ENCODE assay signal across 11 cellular contexts in genomic region chr2:618005-618404, GRCh38.
"Had no signal": no experiment of that assay in that cellular context is flagged by ENCODE, and none has a peak within 500 bp of the region (broad histone marks: within the 10 kb centered on the region; RNA-seq: fewer than 3 reads in every experiment).

No MANE protein-coding gene starts in this region.

- H3K4me3 Mint-ChIP-seq: GM23338, H9, HFFc6 had no signal

- H3K36me3 ChIP-seq: HAP-1 had no signal

- H2AFZ ChIP-seq: GM23248, GM23338 had no signal

- H3K9me3 ChIP-seq: HAP-1 had no signal

- FAIRE-seq: H1, H54 had no signal

- H3K4me1 ChIP-seq: HAP-1 had no signal

- H3K4me1 Mint-ChIP-seq: GM23338, H9 had no signal

- H3K4me2 ChIP-seq: GM23338 had no signal

- H3K4me3 ChIP-seq: GM23248, GM23338, HAP-1 had no signal

- ATAC-seq: GM23338, HCT116 had no signal

- H3K9ac ChIP-seq: GM23248 had no signal

- H3K27ac Mint-ChIP-seq: GM23338, H9, HFFc6 had no signal

- H3K27ac ChIP-seq: GM23248 had no signal

- DNase-seq: GM23248, GOT3, H7, H9, HCEC 1CT, HFFc6 had no signal
